In the genomic region with DNA sequence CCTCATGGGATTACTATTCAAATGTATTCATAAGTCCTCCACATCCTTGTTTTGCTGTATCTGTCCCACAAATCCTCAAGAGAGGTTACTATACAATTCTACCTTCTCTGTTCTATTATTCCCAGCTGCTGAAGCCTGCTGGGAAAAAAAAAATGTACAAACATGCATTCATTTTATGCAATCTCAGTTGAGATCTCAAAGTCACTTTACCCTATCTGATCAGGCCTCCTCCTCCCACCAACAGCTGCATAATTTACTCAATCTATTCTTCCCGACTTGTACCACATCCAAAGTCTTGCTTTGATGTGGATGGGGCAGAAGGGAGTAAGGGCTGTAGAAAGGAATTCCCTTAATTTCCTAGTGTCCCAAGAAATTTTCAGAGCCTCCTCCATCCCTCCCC, we compare ENCODE assay signal across 16 cellular contexts. TPM values are rescaled to one million over a fixed set of nuclear protein-coding genes. Genes with fewer than 3 reads are reported as not detected.
A peak's percentile ranks its signal among the peaks of the same experiment; 100 is the strongest.
DNase-seq lines count a peak whose midpoint lies in the region; ATAC-seq, FAIRE-seq and TF ChIP-seq lines count a peak whose summit lies in the region.
"Had no signal": no experiment of that assay in that cellular context is flagged by ENCODE, and none has a peak within 500 bp of the region (broad histone marks: within the 10 kb centered on the region; RNA-seq: fewer than 3 reads in every experiment).

No MANE protein-coding gene starts in this region.

- FAIRE-seq in GM12891 (lab: Jason Lieb, UNC) = peak; percentile 16

- no peaks in the 10 kb centered on the region for H3K27me3 ChIP-seq in BLaER1
- H3K27me3 ChIP-seq: neutrophil, SJSA1, testis had no signal

- H3K27ac ChIP-seq in BLaER1 = no peak overlapping the region
- H3K27ac ChIP-seq: neutrophil, SJSA1, testis had no signal

- peaks cover 90% of the 10 kb centered on the region for H3K36me3 Mint-ChIP-seq in activated T-helper 17 cell treated with anti-CD3 and anti-CD28 coated beads, Interleukin-2, amount 50 U/mL, for 72 hours (ENCODE audit: low read depth)

- H3K4me1 ChIP-seq in BLaER1 = peaks cover 16% of the 10 kb centered on the region
- H3K4me1 ChIP-seq: SJSA1, testis had no signal

- H3K4me2 ChIP-seq in BLaER1 = peak overlapping the region; percentile 21

- no peak for ATAC-seq in activated T-helper 17 cell treated with anti-CD3 and anti-CD28 coated beads, Interleukin-2, amount 50 U/mL, for 72 hours (replicated peaks)
- no peak for ATAC-seq in HG02642 (IDR thresholded peaks at IDR 0.05; ENCODE audit: poor library complexity, unreplicated experiment)
- ATAC-seq in HG03469 (IDR thresholded peaks at IDR 0.05; ENCODE audit: unreplicated experiment) = no peak
- ATAC-seq: activated CD8-positive, alpha-beta memory T cell treated with anti-CD3 and anti-CD28 coated beads, Interleukin-2, amount 10 ng/mL, durations not matched to agents 7 days and 5 days had no signal

- no peak for TF ChIP-seq CTCF in fibroblast of the aortic adventitia (IDR thresholded peaks at IDR 0.05; ENCODE audit: insufficient read depth, low read length)

- H3K27ac Mint-ChIP-seq in activated T-helper 17 cell treated with anti-CD3 and anti-CD28 coated beads, Interleukin-2, amount 50 U/mL, for 72 hours = peak overlapping the region; percentile 28
- H3K27ac Mint-ChIP-seq: activated CD8-positive, alpha-beta memory T cell treated with anti-CD3 and anti-CD28 coated beads, Interleukin-2, amount 10 ng/mL, durations not matched to agents 7 days and 5 days had no signal

- peaks cover 77% of the 10 kb centered on the region for H3K36me3 ChIP-seq in BLaER1

- peaks cover 32% of the 10 kb centered on the region for H3K4me1 Mint-ChIP-seq in activated T-helper 17 cell treated with anti-CD3 and anti-CD28 coated beads, Interleukin-2, amount 50 U/mL, for 72 hours

- intact Hi-C loops in head of caudate nucleus (cut with DNase I) = no loop called here

- no peak for TF ChIP-seq POLR2A in GM12891 (IDR thresholded peaks at IDR 0.05; ENCODE audit: low read depth, low read length)

- H3K4me3 ChIP-seq in BLaER1 (no peak overlapping the region), fibroblast of the aortic adventitia (ENCODE audit: low read depth, low read length) (no peak overlapping the region)
- H3K4me3 ChIP-seq: SJSA1, testis had no signal

- no peak overlapping the region for H3K4me3 Mint-ChIP-seq in activated T-helper 17 cell treated with anti-CD3 and anti-CD28 coated beads, Interleukin-2, amount 50 U/mL, for 72 hours
- H3K4me3 Mint-ChIP-seq: activated CD8-positive, alpha-beta memory T cell treated with anti-CD3 and anti-CD28 coated beads, Interleukin-2, amount 10 ng/mL, durations not matched to agents 7 days and 5 days had no signal

- no peak for DNase-seq in GM12891 (ENCODE audit: insufficient read length, low spot score)
- DNase-seq in fibroblast of the aortic adventitia (ENCODE audit: low read depth) = peak; percentile 11
- DNase-seq in GDM1 (lab: John Stamatoyannopoulos, UW) = no peak
- DNase-seq in head of caudate nucleus = no peak
- DNase-seq: activated CD8-positive, alpha-beta memory T cell treated with anti-CD3 and anti-CD28 coated beads, Interleukin-2, amount 10 ng/mL, durations not matched to agents 7 days and 5 days; amniotic stem cell; mammary epithelial cell; NCI-H1694 treated with DMSO at 0.1 percent for 48 hours; NCI-H510A treated with DMSO at 0.1 percent for 48 hours; testis had no signal

- H3K9me3 Mint-ChIP-seq in activated T-helper 17 cell treated with anti-CD3 and anti-CD28 coated beads, Interleukin-2, amount 50 U/mL, for 72 hours = no peaks in the 10 kb centered on the region

- no peaks in the 10 kb centered on the region for H3K9me3 ChIP-seq in BLaER1
- H3K9me3 ChIP-seq: neutrophil, SJSA1, testis had no signal

- peaks cover 49% of the 10 kb centered on the region for H4K20me1 ChIP-seq in BLaER1

- no peaks in the 10 kb centered on the region for H3K27me3 Mint-ChIP-seq in activated T-helper 17 cell treated with anti-CD3 and anti-CD28 coated beads, Interleukin-2, amount 50 U/mL, for 72 hours
- H3K27me3 Mint-ChIP-seq: activated CD8-positive, alpha-beta memory T cell treated with anti-CD3 and anti-CD28 coated beads, Interleukin-2, amount 10 ng/mL, durations not matched to agents 7 days and 5 days had no signal

- H3K9ac ChIP-seq in BLaER1 = no peak overlapping the region

TF ChIP-seq in GM12891, 5 proteins besides CTCF, POLR2A, EP300 and RAD21:
- TF ChIP-seq PAX5 (IDR thresholded peaks at IDR 0.05; ENCODE audit: insufficient read depth, low read length, severe bottlenecking) (no peak), POLR2AphosphoS5 (IDR thresholded peaks at IDR 0.05; ENCODE audit: low read depth, low read length) (no peak), TAF1 (IDR thresholded peaks at IDR 0.05; ENCODE audit: low read depth, low read length) (no peak), POU2F2 (IDR thresholded peaks at IDR 0.05; ENCODE audit: low read depth, low read length) (no peak), SPI1 (IDR thresholded peaks at IDR 0.05; ENCODE audit: low read depth, low read length) (no peak)

RNA-seq across cellular contexts. Expression of a gene that starts 28.6 kb away (rescaled TPM):
- 147 TPM for polyA plus RNA-seq in GM12891 (2012; ENCODE audit: low read depth, missing spikeins)
- total RNA-seq in activated T-helper 17 cell treated with anti-CD3 and anti-CD28 coated beads, Interleukin-2, amount 50 U/mL, for 72 hours = 100 to 1,000 TPM in 1 of 2 donors, 10 to 100 TPM in 1; 83.9 to 126 TPM
- 66.2 and 108 TPM in 2 replicates for total RNA-seq in fibroblast of the aortic adventitia (ENCODE audit: low replicate concordance)

RNA-seq across cellular contexts. Expression of a gene that starts 59.5 kb away (rescaled TPM):
- polyA plus RNA-seq in GM12891 (2012; ENCODE audit: low read depth, missing spikeins) = 16.6 TPM
- 10 to 100 TPM; 29.8 to 44.0 TPM for total RNA-seq in activated T-helper 17 cell treated with anti-CD3 and anti-CD28 coated beads, Interleukin-2, amount 50 U/mL, for 72 hours
- 43.3 and 123 TPM in 2 replicates for total RNA-seq in fibroblast of the aortic adventitia (ENCODE audit: low replicate concordance)
